In the genomic region with DNA sequence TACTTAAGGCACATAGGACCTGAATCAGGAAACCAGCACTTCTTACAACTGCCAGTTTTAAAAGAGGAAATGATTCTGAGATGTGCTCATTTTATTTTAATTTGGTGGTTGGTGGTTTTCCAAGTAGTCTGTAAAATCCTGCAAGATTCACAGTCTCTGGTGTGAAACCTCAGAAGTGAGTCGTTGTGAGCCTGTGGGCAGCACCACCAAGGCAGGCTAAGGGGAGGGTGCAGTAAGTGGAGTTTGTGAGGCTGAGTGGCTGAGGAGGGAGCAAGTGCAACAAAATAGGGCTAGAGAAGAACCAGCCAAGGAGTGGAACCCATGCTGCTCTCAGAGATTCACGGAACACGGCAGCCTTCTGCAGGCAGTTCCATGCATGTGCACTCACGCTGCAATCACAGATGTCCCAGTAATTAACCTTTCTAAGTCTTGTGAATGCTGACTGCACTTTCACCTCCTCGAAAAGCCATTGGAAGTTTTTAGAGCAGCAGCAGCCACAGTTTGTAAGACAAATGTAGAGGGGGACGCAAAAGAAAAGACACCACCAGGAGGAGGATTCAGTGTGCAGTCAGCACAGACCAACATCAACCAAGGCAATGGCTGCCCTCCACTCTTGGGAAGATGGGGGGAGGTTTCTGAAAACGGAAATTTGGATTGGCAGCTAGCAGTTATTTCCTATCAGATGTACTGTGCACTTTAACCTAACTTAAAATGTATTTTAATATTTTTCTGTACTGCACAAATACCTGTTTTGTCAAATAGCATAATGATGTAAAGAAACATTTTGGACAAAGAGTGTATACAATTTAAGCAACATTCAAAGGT, we compare ENCODE assay signal across 8 cellular contexts. TPM values are rescaled to one million over a fixed set of nuclear protein-coding genes. Genes with fewer than 3 reads are reported as not detected.
DNase-seq lines count a peak whose midpoint lies in the region; ATAC-seq and TF ChIP-seq lines count a peak whose summit lies in the region.

No MANE protein-coding gene starts in this region.

- no peak overlapping the region for H3K27ac Mint-ChIP-seq in HFFc6
- H3K27ac Mint-ChIP-seq in activated T-cell treated with anti-CD3 and anti-CD28 coated beads, Interleukin-2, amount 50 U/mL, for 72 hours: peak overlapping the region; percentile 1

- no peak overlapping the region for H3K4me3 Mint-ChIP-seq in HFFc6
- H3K4me3 Mint-ChIP-seq in activated T-cell treated with anti-CD3 and anti-CD28 coated beads, Interleukin-2, amount 50 U/mL, for 72 hours: peak overlapping the region; percentile 2 to 46

- no peaks in the 10 kb centered on the region for H3K9me3 Mint-ChIP-seq in HFFc6
- no peaks in the 10 kb centered on the region for H3K9me3 Mint-ChIP-seq in activated T-cell treated with anti-CD3 and anti-CD28 coated beads, Interleukin-2, amount 50 U/mL, for 72 hours

- TF ChIP-seq CTCF in GM12875 (IDR thresholded peaks at IDR 0.05; ENCODE audit: borderline replicate concordance, insufficient read depth, low read depth, low read length) (0 out of 2 replicates have a peak, but pooled peaks have one; percentile 8), HFFc6 (IDR thresholded peaks at IDR 0.05) (no peak), esophagus muscularis mucosa (IDR thresholded peaks at IDR 0.05) (no peak)

- peaks cover 0 to 9% (median 4%) of the 10 kb centered on the region in 4 donors for H3K4me1 ChIP-seq in esophagus muscularis mucosa

- peaks cover 17% of the 10 kb centered on the region for H3K4me1 Mint-ChIP-seq in HFFc6 (ENCODE audit: low read depth)
- peaks cover 12% of the 10 kb centered on the region for H3K4me1 Mint-ChIP-seq in activated T-cell treated with anti-CD3 and anti-CD28 coated beads, Interleukin-2, amount 50 U/mL, for 72 hours (ENCODE audit: low read depth)

- no peak for TF ChIP-seq EP300 in esophagus muscularis mucosa (IDR thresholded peaks at IDR 0.05)

- WGBS in esophagus muscularis mucosa: 59% methylated on average over 7 of the region's 7 CpGs

- no peak overlapping the region for H3K27ac ChIP-seq in esophagus muscularis mucosa (replicated peaks in 1 of 4)

- H3K4me3 ChIP-seq in GM12875 (ENCODE audit: low read depth, low read length) (no peak overlapping the region), esophagus muscularis mucosa (no peak overlapping the region)

- peaks cover 5% of the 10 kb centered on the region; the same call in 1 of the 2 replicates for H3K27me3 Mint-ChIP-seq in HFFc6 (ENCODE audit: insufficient read depth)
- H3K27me3 Mint-ChIP-seq in activated T-cell treated with anti-CD3 and anti-CD28 coated beads, Interleukin-2, amount 50 U/mL, for 72 hours (ENCODE audit: low read depth): peaks cover under 1% of the 10 kb centered on the region

- intact Hi-C loops in esophagus muscularis mucosa (cut with DNase I): no loop called here

- H3K9me3 ChIP-seq in esophagus muscularis mucosa: no peaks in the 10 kb centered on the region

- peak; percentile 97 for ATAC-seq in activated T-cell treated with anti-CD3 and anti-CD28 coated beads, Interleukin-2, amount 50 U/mL, for 72 hours (replicated peaks in 1 of 2)

- no peaks in the 10 kb centered on the region for H3K27me3 ChIP-seq in esophagus muscularis mucosa

- DNase-seq in HFFc6 (peak; percentile 15), NCI-H2227 (lab: John Stamatoyannopoulos, UW; ENCODE audit: unreplicated experiment) (peak; percentile 7), myocyte (ENCODE audit: low read depth) (peak; percentile 54), DMS114 treated with DMSO at 0.1 percent for 48 hours (lab: John Stamatoyannopoulos, UW; ENCODE audit: unreplicated experiment) (no peak), esophagus muscularis mucosa (ENCODE audit: extremely low spot score) (no peak), hypothalamus (lab: John Stamatoyannopoulos, UW) (no peak)
- DNase-seq in activated T-cell treated with anti-CD3 and anti-CD28 coated beads, Interleukin-2, amount 50 U/mL, for 72 hours: peak; percentile 49 to 67

- peaks cover 8 to 55% (median 46%) of the 10 kb centered on the region in 4 donors for H3K36me3 ChIP-seq in esophagus muscularis mucosa

- H3K36me3 Mint-ChIP-seq in HFFc6 (ENCODE audit: low read depth): peaks cover 20% of the 10 kb centered on the region
- H3K36me3 Mint-ChIP-seq in activated T-cell treated with anti-CD3 and anti-CD28 coated beads, Interleukin-2, amount 50 U/mL, for 72 hours (ENCODE audit: insufficient read depth in 2 of 2): peaks cover 0 to 4% of the 10 kb centered on the region in 2 donors

- TF ChIP-seq POLR2A in esophagus muscularis mucosa (IDR thresholded peaks at IDR 0.05; ENCODE audit: low read depth): no peak

RNA-seq across cellular contexts. Expression of gene ESD, which starts 44.9 kb away (rescaled TPM):
- 100 to 1,000 TPM in 5 of 6 experiments, 10 to 100 TPM in 1; 97.7 to 116 (median 104) TPM for total RNA-seq in HFFc6 (2021; fragmentation: NEBNext Ultra II Directional; extraction: Animal tissue kit (Norgen Biotek cat#: 25700))
- total RNA-seq in activated T-cell treated with anti-CD3 and anti-CD28 coated beads, Interleukin-2, amount 50 U/mL, for 72 hours: 100 to 1,000 TPM in 1 of 2 donors, 10 to 100 TPM in 1; 92.4 to 122 TPM
- total RNA-seq in myocyte: 146 and 155 TPM in 2 replicates
- polyA plus RNA-seq in myocyte (2012): 92.6 TPM
- 100 to 1,000 TPM; 115 to 150 (median 129) TPM for total RNA-seq in esophagus muscularis mucosa

Comparison
In these comparisons a context has a peak if more than half of its experiments do, and no peak if none do; other contexts are left out.
1. DNase-seq: peak in HFFc6 (single experiment), NCI-H2227 (single experiment), activated T-cell treated with anti-CD3 and anti-CD28 coated beads, Interleukin-2, amount 50 U/mL, for 72 hours (2 of 2) and myocyte (single experiment); none in DMS114 treated with DMSO at 0.1 percent for 48 hours (single experiment), esophagus muscularis mucosa (single experiment) and hypothalamus (0 of 51).